ENCODE assay signal across 9 cellular contexts in the genomic region with DNA sequence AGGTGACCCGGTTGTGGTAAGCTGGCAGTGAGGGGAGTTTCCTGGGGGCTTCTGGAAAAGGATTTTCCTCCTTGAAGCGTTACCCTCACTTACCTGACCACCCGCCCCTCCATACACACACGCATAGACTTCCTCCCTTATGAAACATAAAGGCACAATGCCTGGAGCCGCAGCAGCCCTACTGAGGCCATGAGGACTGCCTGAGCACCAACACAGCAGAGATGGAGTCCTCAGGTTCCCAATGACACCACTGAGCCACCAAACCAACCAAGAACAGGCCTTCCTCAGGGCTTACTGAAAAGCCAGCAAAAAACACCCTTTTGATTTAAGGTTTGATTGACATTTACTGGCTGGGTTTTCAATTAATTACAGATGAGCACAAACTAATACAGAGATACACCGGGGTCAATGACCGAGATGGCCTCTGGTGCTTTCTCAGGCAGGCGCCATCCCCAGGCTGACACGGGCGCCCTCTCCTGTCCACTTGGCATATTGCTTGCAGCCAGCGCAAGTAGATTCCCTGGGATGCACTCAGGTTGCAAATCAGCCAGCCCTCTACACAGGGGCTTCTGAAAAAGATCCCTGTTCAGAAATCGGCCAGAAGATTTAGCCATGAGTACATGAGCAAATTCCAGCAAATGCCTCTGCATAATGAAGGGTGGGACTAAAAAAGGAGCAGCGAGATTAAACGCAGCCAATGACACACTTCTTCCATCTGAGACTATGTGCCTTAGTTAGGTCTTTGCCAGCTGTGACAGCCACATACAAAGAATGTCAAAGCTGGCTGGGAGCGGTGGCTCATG. TPM values are rescaled to one million over a fixed set of nuclear protein-coding genes. Genes with fewer than 3 reads are reported as not detected.
DNase-seq lines count a peak whose midpoint lies in the region; ATAC-seq and TF ChIP-seq lines count a peak whose summit lies in the region.
"Had no signal": no experiment of that assay in that cellular context is flagged by ENCODE, and none has a peak within 500 bp of the region (broad histone marks: within the 10 kb centered on the region; RNA-seq: fewer than 3 reads in every experiment).

No MANE protein-coding gene starts in this region.

- H3K4me3 ChIP-seq in uterus: no peak overlapping the region

- no peaks in the 10 kb centered on the region for H3K4me1 ChIP-seq in uterus

- no peaks in the 10 kb centered on the region for H3K9me3 ChIP-seq in uterus

- no peak for ATAC-seq in GM21529 (IDR thresholded peaks at IDR 0.05; ENCODE audit: unreplicated experiment)

- intact Hi-C loops in uterus (cut with DNase I; ENCODE audit: low total_unique reads): no loop called here

- H3K36me3 ChIP-seq in uterus: no peaks in the 10 kb centered on the region

- no peak for TF ChIP-seq POLR2A in uterus (IDR thresholded peaks at IDR 0.05)

- DNase-seq in GM10266 (ENCODE audit: extremely low spot score) (peak; percentile 40), NCI-H69 (lab: John Stamatoyannopoulos, UW) (peak; percentile 50), activated T-cell treated with anti-CD3 and anti-CD28 coated beads for 48 hours (ENCODE audit: low read depth) (peak; percentile 56), fibroblast of gingiva (ENCODE audit: low read depth) (peak; percentile 27), nucleus accumbens (lab: John Stamatoyannopoulos, UW) (peak in 29 of 56 donors; percentile 3 to 55 (median 16)), uterus (no peak), NCI-H345 (lab: John Stamatoyannopoulos, UW) (no peak)

- peak; percentile 73 for TF ChIP-seq CTCF in GM10266 (IDR thresholded peaks at IDR 0.05; ENCODE audit: control insufficient read depth, insufficient read depth, low read depth, missing control alignments)
- TF ChIP-seq CTCF in uterus (IDR thresholded peaks at IDR 0.05): peak; percentile 27 to 52 (median 48)

- no peaks in the 10 kb centered on the region for H3K27me3 ChIP-seq in uterus

- no peak overlapping the region for H3K27ac ChIP-seq in uterus

RNA-seq across cellular contexts. Expression of gene OPA3, which starts 14.8 kb away (rescaled TPM):
- total RNA-seq in uterus: 1 to 10 TPM; 2.8 to 9.1 (median 5.1) TPM

RNA-seq across cellular contexts. Expression of gene GPR4, which starts 32.2 kb away (rescaled TPM):
- 10 to 100 TPM in 1 of 4 donors, 1 to 10 TPM in 2, under 1 TPM in 1; 0.62 to 13.5 (median 6.6) TPM for total RNA-seq in uterus
- total RNA-seq: activated CD8-positive, alpha-beta memory T cell treated with anti-CD3 and anti-CD28 coated beads for 36 hours had no signal

Comparison
In these comparisons a context has a peak if more than half of its experiments do, and no peak if none do; other contexts are left out.
1. DNase-seq: peak in GM10266 (single experiment), NCI-H69 (single experiment), activated T-cell treated with anti-CD3 and anti-CD28 coated beads for 48 hours (single experiment), fibroblast of gingiva (single experiment) and nucleus accumbens (29 of 56); none in uterus (0 of 2) and NCI-H345 (single experiment).